Comparison of ENCODE assay signal across 1 cellular context in genomic region chr22:41534219-41534618, GRCh38.
TF ChIP-seq lines count a peak whose summit lies in the region.

No MANE protein-coding gene starts in this region.

TF ChIP-seq in GM12878, 131 proteins besides CTCF, POLR2A, EP300 and RAD21:
- TF ChIP-seq PML (IDR thresholded peaks at IDR 0.05; ENCODE audit: low read length): no peak
- no peak for TF ChIP-seq MTA2 (IDR thresholded peaks at IDR 0.05; ENCODE audit: low read depth)
- TF ChIP-seq ATF3 (IDR thresholded peaks at IDR 0.05; ENCODE audit: borderline replicate concordance, extremely low read depth, low read depth, low read length): no peak
- no peak for TF ChIP-seq E2F8 (IDR thresholded peaks at IDR 0.05; ENCODE audit: low read depth, partially characterized antibody)
- no peak for TF ChIP-seq CREB1 (IDR thresholded peaks at IDR 0.05; ENCODE audit: low read depth)
- TF ChIP-seq DPF2 (IDR thresholded peaks at IDR 0.05): no peak
- TF ChIP-seq NFXL1 (IDR thresholded peaks at IDR 0.05; ENCODE audit: borderline replicate concordance): no peak
- no peak for TF ChIP-seq ZNF687 (IDR thresholded peaks at IDR 0.05)
- TF ChIP-seq JUNB (IDR thresholded peaks at IDR 0.05): no peak
- no peak for TF ChIP-seq ZBTB11 (CRISPR knock-in tag; IDR thresholded peaks at IDR 0.05)
- TF ChIP-seq BACH1 (IDR thresholded peaks at IDR 0.05; ENCODE audit: borderline replicate concordance): no peak
- TF ChIP-seq E2F4 (IDR thresholded peaks at IDR 0.05; ENCODE audit: low read depth, low read length): no peak
TF ChIP-seq in GM12878: peak in this region for 0.
